28 cellular contexts compared by ENCODE assay signal in the genomic region with DNA sequence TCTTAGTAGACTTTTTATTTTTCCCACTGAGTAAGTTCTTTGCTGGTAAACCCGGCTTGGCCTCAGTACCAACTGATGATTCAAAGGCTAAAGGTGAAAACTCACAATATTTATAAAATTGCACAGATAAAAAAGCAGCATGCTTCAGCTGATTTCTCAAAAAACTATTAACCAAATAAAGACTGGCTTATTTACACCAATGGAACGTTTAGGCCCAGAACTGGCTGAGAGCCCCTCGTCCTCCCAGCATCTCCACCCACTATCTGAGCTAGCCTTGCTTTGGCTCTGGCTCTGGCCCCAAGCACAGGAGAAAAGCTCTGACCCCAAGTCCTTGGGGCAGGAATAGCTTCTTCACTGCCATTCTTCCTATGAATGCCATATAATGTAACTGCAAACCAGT.
"Had no signal": no experiment of that assay in that cellular context is flagged by ENCODE, and none has a peak within 500 bp of the region (broad histone marks: within the 10 kb centered on the region; RNA-seq: fewer than 3 reads in every experiment).

No MANE protein-coding gene starts in this region.

- H3K27me3 ChIP-seq: ascending aorta, breast epithelium, cardiac muscle cell, colonic mucosa, gastroesophageal sphincter, heart right ventricle had no signal

- H3K27me3 Mint-ChIP-seq: activated CD4-positive, alpha-beta memory T cell treated with anti-CD3 and anti-CD28 coated beads, Interleukin-2, amount 10 ng/mL, durations not matched to agents 7 days and 5 days; activated CD4-positive, alpha-beta T cell treated with anti-CD3 and anti-CD28 coated beads, Interleukin-2, amount 10 ng/mL, durations not matched to agents 7 days and 5 days; activated naive CD4-positive, alpha-beta T cell treated with anti-CD3 and anti-CD28 coated beads, Interleukin-2, amount 10 ng/mL, durations not matched to agents 7 days and 5 days; activated naive CD8-positive, alpha-beta T cell treated with anti-CD3 and anti-CD28 coated beads, Interleukin-2, amount 10 ng/mL, durations not matched to agents 7 days and 5 days; activated T-cell treated with anti-CD3 and anti-CD28 coated beads, Interleukin-2, amount 50 U/mL, for 24 hours; brain had no signal

- H3K27ac ChIP-seq: ascending aorta, breast epithelium, cardiac muscle cell, colonic mucosa, gastroesophageal sphincter, heart right ventricle had no signal

- DNase-seq: activated CD4-positive, alpha-beta memory T cell treated with anti-CD3 and anti-CD28 coated beads, Interleukin-2, amount 10 ng/mL, durations not matched to agents 7 days and 5 days; activated CD4-positive, alpha-beta T cell treated with anti-CD3 and anti-CD28 coated beads for 1 hour; activated CD4-positive, alpha-beta T cell treated with anti-CD3 and anti-CD28 coated beads for 4 hours; activated CD4-positive, alpha-beta T cell treated with anti-CD3 and anti-CD28 coated beads, Interleukin-2, amount 10 ng/mL, durations not matched to agents 7 days and 5 days; activated CD4-positive, alpha-beta T cell treated with anti-CD3 and anti-CD28 coated beads, Interleukin-2, amount 50 U/mL, for 4 hours; activated CD8-positive, alpha-beta memory T cell treated with anti-CD3 and anti-CD28 coated beads, Interleukin-2, amount 50 U/mL, for 48 hours; activated gamma-delta T cell; activated naive CD4-positive, alpha-beta T cell; activated naive CD4-positive, alpha-beta T cell treated with anti-CD3 and anti-CD28 coated beads, Interleukin-2, amount 10 ng/mL, durations not matched to agents 7 days and 5 days; activated naive CD8-positive, alpha-beta T cell treated with anti-CD3 and anti-CD28 coated beads, Interleukin-2, amount 10 ng/mL, durations not matched to agents 7 days and 5 days; activated T-cell treated with anti-CD3 and anti-CD28 coated beads for 4 hours; activated T-cell treated with anti-CD3 and anti-CD28 coated beads, Interleukin-2, amount 50 U/mL, for 24 hours; activated T-cell treated with anti-CD3 and anti-CD28 coated beads, Interleukin-2, amount 50 U/mL, for 72 hours; central memory CD4-positive, alpha-beta T cell; cerebellar nuclear complex; colonic mucosa; effector CD8-positive, alpha-beta T cell; endodermal cell; foreskin melanocyte; heart right ventricle; T-helper 2 cell had no signal

- H3K4me3 ChIP-seq: ascending aorta, breast epithelium, cardiac muscle cell, colonic mucosa, gastroesophageal sphincter, heart right ventricle had no signal

- H3K4me1 ChIP-seq: ascending aorta, breast epithelium, colonic mucosa, gastroesophageal sphincter, heart right ventricle had no signal

- H3K9me3 ChIP-seq: colonic mucosa had no signal

- H3K4me1 Mint-ChIP-seq: activated CD4-positive, alpha-beta memory T cell treated with anti-CD3 and anti-CD28 coated beads, Interleukin-2, amount 10 ng/mL, durations not matched to agents 7 days and 5 days; activated CD4-positive, alpha-beta T cell treated with anti-CD3 and anti-CD28 coated beads, Interleukin-2, amount 10 ng/mL, durations not matched to agents 7 days and 5 days; activated naive CD4-positive, alpha-beta T cell treated with anti-CD3 and anti-CD28 coated beads, Interleukin-2, amount 10 ng/mL, durations not matched to agents 7 days and 5 days had no signal

- H3K27ac Mint-ChIP-seq: activated CD4-positive, alpha-beta memory T cell treated with anti-CD3 and anti-CD28 coated beads, Interleukin-2, amount 10 ng/mL, durations not matched to agents 7 days and 5 days; activated CD4-positive, alpha-beta T cell treated with anti-CD3 and anti-CD28 coated beads, Interleukin-2, amount 10 ng/mL, durations not matched to agents 7 days and 5 days; activated naive CD4-positive, alpha-beta T cell treated with anti-CD3 and anti-CD28 coated beads, Interleukin-2, amount 10 ng/mL, durations not matched to agents 7 days and 5 days; activated naive CD8-positive, alpha-beta T cell treated with anti-CD3 and anti-CD28 coated beads, Interleukin-2, amount 10 ng/mL, durations not matched to agents 7 days and 5 days; activated T-cell treated with anti-CD3 and anti-CD28 coated beads, Interleukin-2, amount 50 U/mL, for 24 hours; activated T-cell treated with anti-CD3 and anti-CD28 coated beads, Interleukin-2, amount 50 U/mL, for 72 hours; brain; endodermal cell had no signal

- H3K4me3 Mint-ChIP-seq: activated CD4-positive, alpha-beta memory T cell treated with anti-CD3 and anti-CD28 coated beads, Interleukin-2, amount 10 ng/mL, durations not matched to agents 7 days and 5 days; activated CD4-positive, alpha-beta T cell treated with anti-CD3 and anti-CD28 coated beads, Interleukin-2, amount 10 ng/mL, durations not matched to agents 7 days and 5 days; activated naive CD4-positive, alpha-beta T cell treated with anti-CD3 and anti-CD28 coated beads, Interleukin-2, amount 10 ng/mL, durations not matched to agents 7 days and 5 days; activated naive CD8-positive, alpha-beta T cell treated with anti-CD3 and anti-CD28 coated beads, Interleukin-2, amount 10 ng/mL, durations not matched to agents 7 days and 5 days; activated T-cell treated with anti-CD3 and anti-CD28 coated beads, Interleukin-2, amount 50 U/mL, for 24 hours; activated T-cell treated with anti-CD3 and anti-CD28 coated beads, Interleukin-2, amount 50 U/mL, for 72 hours; brain; endodermal cell had no signal

- ATAC-seq: activated naive CD4-positive, alpha-beta T cell treated with anti-CD3 and anti-CD28 coated beads, Interleukin-2, amount 50 U/mL, for 72 hours; activated T-cell treated with anti-CD3 and anti-CD28 coated beads, Interleukin-2, amount 50 U/mL, for 72 hours; esophagus mucosa; gastroesophageal sphincter; heart right ventricle had no signal
